8 cellular contexts compared by ENCODE assay signal in the genomic region with DNA sequence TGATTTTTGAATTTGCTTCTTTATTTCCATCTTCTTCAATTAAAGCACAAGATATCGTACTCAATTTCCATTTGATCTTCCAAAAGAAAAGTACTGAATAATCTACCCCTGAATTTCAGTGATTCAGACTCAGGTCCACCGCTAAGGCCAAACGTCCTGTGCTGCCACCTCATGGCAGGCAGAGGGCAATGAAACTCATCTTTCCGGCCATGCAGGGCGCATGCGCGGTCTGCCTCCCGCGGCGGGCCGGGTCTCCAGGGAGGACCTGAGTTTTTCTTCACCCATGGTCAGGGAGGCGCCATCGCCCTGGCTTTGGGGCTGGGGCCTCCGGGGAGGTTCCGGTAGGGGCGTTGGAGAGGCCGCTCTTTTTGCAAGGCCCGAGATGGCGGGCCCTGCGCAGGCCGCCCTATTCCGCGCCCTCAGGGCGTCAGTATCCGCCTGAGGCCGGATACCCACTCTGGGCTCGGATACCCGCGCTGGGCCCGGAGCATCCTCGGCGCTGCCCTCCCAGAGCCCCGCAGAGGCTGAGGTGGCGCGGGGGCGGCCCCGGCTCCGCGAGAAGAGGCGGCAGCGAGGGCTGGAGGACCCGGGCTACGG. TPM values are rescaled to one million over a fixed set of nuclear protein-coding genes. Genes with fewer than 3 reads are reported as not detected.
DNase-seq lines count a peak whose midpoint lies in the region; TF ChIP-seq lines count a peak whose summit lies in the region.
"Not testable (repeated sequence)": the region's sequence is repeated elsewhere in the genome, so short reads cannot be mapped to it uniquely, and the experiment has no call there.

No MANE protein-coding gene starts in this region.

- H4K20me1 ChIP-seq in hepatocyte (ENCODE audit: insufficient read depth, poor library complexity, severe bottlenecking), result not testable (repeated sequence)

- intact Hi-C loops in activated CD4-positive, alpha-beta T cell treated with anti-CD3 and anti-CD28 coated beads, Interleukin-2, amount 10 ng/mL, durations not matched to agents 24 days and 14 days (cut with micrococcal nuclease); breast epithelium (cut with DNase I; ENCODE audit: low total_unique reads): not testable (repeated sequence)

- not testable (repeated sequence) for H3K9ac ChIP-seq in HUES6 (ENCODE audit: low read length)
- peak overlapping the region; percentile 59 for H3K9ac ChIP-seq in parathyroid adenoma

- not testable (repeated sequence) for H3K27ac ChIP-seq in HUES6 (ENCODE audit: low read depth, low read length)
- H3K27ac ChIP-seq in breast epithelium (peak overlapping the region; percentile 81 to 89), hepatocyte (peak overlapping the region; percentile 82), parathyroid adenoma (peak overlapping the region; percentile 62)

- peak overlapping the region; percentile 59 for H3K4me3 ChIP-seq in HUES6 (ENCODE audit: low read depth, low read length)
- H3K4me3 ChIP-seq in breast epithelium, result peak overlapping the region; percentile 61 to 81 (median 75)
- H3K4me3 ChIP-seq in hepatocyte, result peak overlapping the region; percentile 88
- H3K4me3 ChIP-seq in parathyroid adenoma (ENCODE audit: low read depth, low read length), result peak overlapping the region; percentile 66

- H3K4me3 Mint-ChIP-seq in activated CD4-positive, alpha-beta T cell treated with anti-CD3 and anti-CD28 coated beads, Interleukin-2, amount 10 ng/mL, durations not matched to agents 24 days and 14 days, result peak overlapping the region; percentile 85
- peak overlapping the region; percentile 81 for H3K4me3 Mint-ChIP-seq in stimulated activated naive CD8-positive, alpha-beta T cell treated with anti-CD3 and anti-CD28 coated beads, Interleukin-15, Interleukin-2, amounts not matched to agents 100 ng/mL and 50 ng/mL, for 24 hours

- H3K4me1 ChIP-seq in HUES6 (ENCODE audit: control insufficient read depth, insufficient read depth, low read length); breast epithelium; hepatocyte (ENCODE audit: insufficient read depth); parathyroid adenoma: not testable (repeated sequence)

- peak overlapping the region; percentile 91 for H3K4me2 ChIP-seq in hepatocyte
- H3K4me2 ChIP-seq in parathyroid adenoma (ENCODE audit: low read length), result peak overlapping the region; percentile 58

- peaks cover 12% of the 10 kb centered on the region for H3K4me1 Mint-ChIP-seq in activated CD4-positive, alpha-beta T cell treated with anti-CD3 and anti-CD28 coated beads, Interleukin-2, amount 10 ng/mL, durations not matched to agents 24 days and 14 days
- H3K4me1 Mint-ChIP-seq in stimulated activated naive CD8-positive, alpha-beta T cell treated with anti-CD3 and anti-CD28 coated beads, Interleukin-15, Interleukin-2, amounts not matched to agents 100 ng/mL and 50 ng/mL, for 24 hours (ENCODE audit: low read depth), result not testable (repeated sequence)

- H2AFZ ChIP-seq in hepatocyte, result peak overlapping the region; percentile 98
- H2AFZ ChIP-seq in parathyroid adenoma, result peak overlapping the region; percentile 94

- H3K9me3 ChIP-seq in HUES6 (ENCODE audit: control insufficient read depth, insufficient read depth, low read depth, low read length); breast epithelium; hepatocyte (ENCODE audit: low read depth); parathyroid adenoma (ENCODE audit: control insufficient read depth, low read length): not testable (repeated sequence)

- H3K79me2 ChIP-seq in hepatocyte, parathyroid adenoma: not testable (repeated sequence)

- not testable (repeated sequence) for H3K36me3 ChIP-seq in HUES6 (ENCODE audit: control insufficient read depth, insufficient read depth, low read length); breast epithelium; hepatocyte (replicated peaks; ENCODE audit: insufficient read depth, low read depth); parathyroid adenoma (ENCODE audit: control insufficient read depth, insufficient read depth, low read length)

- not testable (repeated sequence) for H3K27me3 ChIP-seq in HUES6 (ENCODE audit: control insufficient read depth, insufficient read depth, low read length); breast epithelium; hepatocyte; parathyroid adenoma (ENCODE audit: control insufficient read depth, insufficient read depth, low read length)

- DNase-seq in DMS 273 (lab: John Stamatoyannopoulos, UW; ENCODE audit: unreplicated experiment) (peak; percentile 56), NCI-H82 (lab: John Stamatoyannopoulos, UW) (peak; percentile 65), breast epithelium (ENCODE audit: low spot score in 2 of 2) (peak; percentile 46 to 63), hepatocyte (ENCODE audit: low spot score) (peak; percentile 60)
- peak; percentile 93 for DNase-seq in activated CD4-positive, alpha-beta T cell treated with anti-CD3 and anti-CD28 coated beads, Interleukin-2, amount 10 ng/mL, durations not matched to agents 24 days and 14 days

- not testable (repeated sequence) for TF ChIP-seq POLR2A in breast epithelium (IDR thresholded peaks at IDR 0.05)

- H3K27ac Mint-ChIP-seq in activated CD4-positive, alpha-beta T cell treated with anti-CD3 and anti-CD28 coated beads, Interleukin-2, amount 10 ng/mL, durations not matched to agents 24 days and 14 days, result peak overlapping the region; percentile 83
- H3K27ac Mint-ChIP-seq in stimulated activated naive CD8-positive, alpha-beta T cell treated with anti-CD3 and anti-CD28 coated beads, Interleukin-15, Interleukin-2, amounts not matched to agents 100 ng/mL and 50 ng/mL, for 24 hours, result peak overlapping the region; percentile 13

- not testable (repeated sequence) for H3K36me3 Mint-ChIP-seq in activated CD4-positive, alpha-beta T cell treated with anti-CD3 and anti-CD28 coated beads, Interleukin-2, amount 10 ng/mL, durations not matched to agents 24 days and 14 days (ENCODE audit: low read depth); stimulated activated naive CD8-positive, alpha-beta T cell treated with anti-CD3 and anti-CD28 coated beads, Interleukin-15, Interleukin-2, amounts not matched to agents 100 ng/mL and 50 ng/mL, for 24 hours (ENCODE audit: low read depth)

- WGBS in hepatocyte (ENCODE audit: low lambda C conversion rate, missing lambda C conversion rate), result 3% methylated on average over 35 of the region's 43 CpGs

- not testable (repeated sequence) for H3K9me2 ChIP-seq in hepatocyte (replicated peaks; ENCODE audit: insufficient read depth)

- H3K9me3 Mint-ChIP-seq in activated CD4-positive, alpha-beta T cell treated with anti-CD3 and anti-CD28 coated beads, Interleukin-2, amount 10 ng/mL, durations not matched to agents 24 days and 14 days; stimulated activated naive CD8-positive, alpha-beta T cell treated with anti-CD3 and anti-CD28 coated beads, Interleukin-15, Interleukin-2, amounts not matched to agents 100 ng/mL and 50 ng/mL, for 24 hours: not testable (repeated sequence)

- H3K27me3 Mint-ChIP-seq in activated CD4-positive, alpha-beta T cell treated with anti-CD3 and anti-CD28 coated beads, Interleukin-2, amount 10 ng/mL, durations not matched to agents 24 days and 14 days; stimulated activated naive CD8-positive, alpha-beta T cell treated with anti-CD3 and anti-CD28 coated beads, Interleukin-15, Interleukin-2, amounts not matched to agents 100 ng/mL and 50 ng/mL, for 24 hours: not testable (repeated sequence)

- TF ChIP-seq CTCF in breast epithelium (IDR thresholded peaks at IDR 0.05) (peak in 1 of 3 donors; percentile 55), hepatocyte (IDR thresholded peaks at IDR 0.05; ENCODE audit: poor library complexity) (peak; percentile 64), parathyroid adenoma (IDR thresholded peaks at IDR 0.05) (peak; percentile 92)

RNA-seq across cellular contexts. Expression of gene ZNF705A, which starts 23.3 kb away (rescaled TPM):
- total RNA-seq in activated CD4-positive, alpha-beta T cell treated with anti-CD3 and anti-CD28 coated beads, Interleukin-2, amount 10 ng/mL, durations not matched to agents 24 days and 14 days, result not detected in 2 replicates
- total RNA-seq in breast epithelium (not detected), hepatocyte (not detected in 2 replicates)
- polyA plus RNA-seq in hepatocyte, result not detected in 2 replicates

RNA-seq across cellular contexts. Expression of gene FAM90A1, which starts 47.3 kb away (rescaled TPM):
- total RNA-seq in activated CD4-positive, alpha-beta T cell treated with anti-CD3 and anti-CD28 coated beads, Interleukin-2, amount 10 ng/mL, durations not matched to agents 24 days and 14 days, result 0.14 and 0.31 TPM in 2 replicates
- total RNA-seq in breast epithelium (under 1 TPM in 1 of 3 donors, not detected in 2; 0.29 TPM), hepatocyte (not detected in 2 replicates)
- 0.09 TPM in 1 of 2 replicates, not detected in the other for polyA plus RNA-seq in hepatocyte

RNA-seq across cellular contexts. Expression of gene CLEC4A, which starts 56.7 kb away (rescaled TPM):
- total RNA-seq in activated CD4-positive, alpha-beta T cell treated with anti-CD3 and anti-CD28 coated beads, Interleukin-2, amount 10 ng/mL, durations not matched to agents 24 days and 14 days, result 0.97 and 1.5 TPM in 2 replicates
- total RNA-seq in breast epithelium (1 to 10 TPM; 2.5 to 3.9 (median 3.4) TPM), hepatocyte (not detected in 2 replicates)
- 0.58 and 1.0 TPM in 2 replicates for polyA plus RNA-seq in hepatocyte
